Comparison of ENCODE assay signal across 17 cellular contexts in the genomic region with DNA sequence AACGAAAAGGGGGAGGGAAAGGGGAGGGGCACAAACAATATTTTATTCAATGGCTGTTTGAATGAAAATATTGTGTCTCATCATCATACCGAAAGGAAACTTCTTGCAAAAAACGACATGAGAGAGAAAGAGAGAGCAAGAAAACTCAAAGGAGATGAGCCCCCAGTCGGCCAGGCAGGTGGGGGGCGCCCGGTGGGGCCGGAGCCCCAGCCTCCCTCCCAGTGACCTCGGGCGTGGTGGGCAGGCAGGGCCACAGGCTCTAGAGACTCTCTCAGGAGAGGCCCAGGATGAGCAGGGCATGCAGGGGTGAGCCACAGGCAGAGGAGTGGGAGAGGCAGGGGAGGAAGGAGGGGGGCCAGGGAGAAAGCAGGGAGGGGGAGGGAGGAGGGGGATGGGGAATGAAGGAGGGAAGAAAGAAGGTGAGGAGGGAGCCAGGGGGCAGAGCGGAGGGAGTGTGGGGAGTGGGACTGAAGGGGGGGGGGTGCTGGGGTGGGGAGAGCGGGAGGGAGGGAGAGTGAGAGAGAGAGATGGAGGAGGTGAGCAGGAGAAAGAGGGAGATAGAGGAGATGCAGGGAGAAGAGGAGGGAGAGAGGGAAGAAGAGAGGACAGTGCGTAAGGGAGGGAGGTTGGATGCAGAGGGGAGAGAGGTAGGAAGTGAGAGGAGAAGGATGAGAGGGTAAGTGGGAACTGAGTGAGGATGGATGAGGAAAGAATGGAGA. TPM values are rescaled to one million over a fixed set of nuclear protein-coding genes. Genes with fewer than 3 reads are reported as not detected.
DNase-seq lines count a peak whose midpoint lies in the region; ATAC-seq, FAIRE-seq and TF ChIP-seq lines count a peak whose summit lies in the region.
"Had no signal": no experiment of that assay in that cellular context is flagged by ENCODE, and none has a peak within 500 bp of the region (broad histone marks: within the 10 kb centered on the region; RNA-seq: fewer than 3 reads in every experiment).

No MANE protein-coding gene starts in this region.

- no peak for TF ChIP-seq POLR2A in H54 (IDR thresholded peaks at IDR 0.05; ENCODE audit: low read depth, low read length)

- no peaks in the 10 kb centered on the region for H3K27me3 ChIP-seq in mesendoderm (ENCODE audit: insufficient read depth, low read length, poor library complexity)

- no peak overlapping the region for H2BK120ac ChIP-seq in mesendoderm (ENCODE audit: low read depth, low read length)

- no peaks in the 10 kb centered on the region for H3K79me1 ChIP-seq in mesendoderm (ENCODE audit: low read length)

- H3K18ac ChIP-seq in mesendoderm (ENCODE audit: low read length), result no peak overlapping the region

- H4K5ac ChIP-seq in mesendoderm (ENCODE audit: low read length), result no peak overlapping the region

- no peak overlapping the region for H2AK5ac ChIP-seq in mesendoderm (ENCODE audit: low read length)

- no peak overlapping the region for H3K4me3 ChIP-seq in mesendoderm (ENCODE audit: low read length)
- H3K4me3 ChIP-seq: K562, SK-N-MC had no signal

- peaks cover 3% of the 10 kb centered on the region for H3K4me1 ChIP-seq in mesendoderm (ENCODE audit: control insufficient read depth, low read depth, low read length)

- H3K27me3 Mint-ChIP-seq in stimulated activated naive CD8-positive, alpha-beta T cell treated with anti-CD3 and anti-CD28 coated beads, Interleukin-15, amount 100 ng/mL, for 72 hours, result no peaks in the 10 kb centered on the region
- H3K27me3 Mint-ChIP-seq in central memory CD8-positive, alpha-beta T cell, result no peaks in the 10 kb centered on the region

- no peak overlapping the region for H3K4me3 Mint-ChIP-seq in stimulated activated naive CD8-positive, alpha-beta T cell treated with anti-CD3 and anti-CD28 coated beads, Interleukin-15, amount 100 ng/mL, for 72 hours
- no peak overlapping the region for H3K4me3 Mint-ChIP-seq in central memory CD8-positive, alpha-beta T cell

- no CpG with 5 or more reads among the region's 12 CpGs for WGBS in mesendoderm (ENCODE audit: extremely low coverage, insufficient coverage, low lambda C conversion rate)

- H3K56ac ChIP-seq in mesendoderm (ENCODE audit: low read length), result peak overlapping the region; percentile 79

- H2BK5ac ChIP-seq in mesendoderm (ENCODE audit: low read length), result peak overlapping the region; percentile 40

- peaks cover 33% of the 10 kb centered on the region for H3K4me1 Mint-ChIP-seq in stimulated activated naive CD8-positive, alpha-beta T cell treated with anti-CD3 and anti-CD28 coated beads, Interleukin-15, amount 100 ng/mL, for 72 hours
- peaks cover 23% of the 10 kb centered on the region for H3K4me1 Mint-ChIP-seq in central memory CD8-positive, alpha-beta T cell

- H3K27ac ChIP-seq in mesendoderm (ENCODE audit: low read depth, low read length), result no peak overlapping the region
- H3K27ac ChIP-seq: SK-N-MC had no signal

- no peak for DNase-seq in stimulated activated naive CD8-positive, alpha-beta T cell treated with anti-CD3 and anti-CD28 coated beads, Interleukin-15, amount 100 ng/mL, for 72 hours
- DNase-seq in stimulated activated naive CD8-positive, alpha-beta T cell treated with anti-CD3 and anti-CD28 coated beads, Interleukin-15, Interleukin-2, amounts not matched to agents 100 U/mL and 50 U/mL, for 24 hours, result no peak
- DNase-seq in central memory CD8-positive, alpha-beta T cell (ENCODE audit: low spot score in 2 of 2), result no peak
- DNase-seq in mesendoderm (no peak), left lobe of liver (ENCODE audit: low spot score) (no peak), H54 (ENCODE audit: insufficient read length, low spot score) (no peak), NCI-H1105 treated with DMSO at 0.1 percent for 48 hours (lab: John Stamatoyannopoulos, UW) (no peak)
- DNase-seq: C1 segment of cervical spinal cord, DMS 273 treated with DMSO at 0.1 percent for 48 hours, NCI-H1048, NCI-H1694, NCI-H2107, NCI-H226 had no signal

- H3K23ac ChIP-seq in mesendoderm (ENCODE audit: low read length), result no peak overlapping the region

- no peak overlapping the region for H3K4ac ChIP-seq in mesendoderm (ENCODE audit: low read depth, low read length)

- H3K79me2 ChIP-seq in mesendoderm (ENCODE audit: control insufficient read depth, insufficient read depth, low read length), result no peaks in the 10 kb centered on the region

- no peaks in the 10 kb centered on the region for H3K9me3 Mint-ChIP-seq in stimulated activated naive CD8-positive, alpha-beta T cell treated with anti-CD3 and anti-CD28 coated beads, Interleukin-15, amount 100 ng/mL, for 72 hours
- H3K9me3 Mint-ChIP-seq in central memory CD8-positive, alpha-beta T cell, result no peaks in the 10 kb centered on the region

- no peaks in the 10 kb centered on the region for H3K36me3 ChIP-seq in mesendoderm (ENCODE audit: control insufficient read depth, insufficient read depth, low read length)

- no peak for FAIRE-seq in H54 (lab: Jason Lieb, UNC)
- FAIRE-seq: K562 had no signal

- no peak for ATAC-seq in stimulated activated naive CD8-positive, alpha-beta T cell treated with anti-CD3 and anti-CD28 coated beads, Interleukin-15, amount 100 ng/mL, for 72 hours
- no peak for ATAC-seq in stimulated activated naive CD8-positive, alpha-beta T cell treated with anti-CD3 and anti-CD28 coated beads, Interleukin-15, Interleukin-2, amounts not matched to agents 100 U/mL and 50 U/mL, for 24 hours
- ATAC-seq in central memory CD8-positive, alpha-beta T cell (replicated peaks; ENCODE audit: extremely low read depth, poor library complexity, severe bottlenecking), result no peak
- ATAC-seq in HG03280 (IDR thresholded peaks at IDR 0.05; ENCODE audit: unreplicated experiment), result no peak
- no peak for ATAC-seq in left lobe of liver
- ATAC-seq: HCT116 had no signal

- no peaks in the 10 kb centered on the region for H3K36me3 Mint-ChIP-seq in central memory CD8-positive, alpha-beta T cell (ENCODE audit: insufficient read depth)

- peak overlapping the region; percentile 32 to 58 for H3K27ac Mint-ChIP-seq in stimulated activated naive CD8-positive, alpha-beta T cell treated with anti-CD3 and anti-CD28 coated beads, Interleukin-15, amount 100 ng/mL, for 72 hours
- H3K27ac Mint-ChIP-seq in central memory CD8-positive, alpha-beta T cell (ENCODE audit: low read depth), result peak overlapping the region; percentile 41

- H3K9ac ChIP-seq in mesendoderm (ENCODE audit: low read length), result no peak overlapping the region

- H3K4me2 ChIP-seq in mesendoderm (ENCODE audit: low read length), result no peak overlapping the region

- no peak overlapping the region for H4K8ac ChIP-seq in mesendoderm (ENCODE audit: low read depth, low read length)

- H2BK15ac ChIP-seq in mesendoderm (replicated peaks; ENCODE audit: low read depth), result no peak overlapping the region

RNA-seq across cellular contexts. Expression of gene TMEM115, which starts 14.0 kb away (rescaled TPM):
- 24.8 TPM for polyA plus RNA-seq in mesendoderm (2013, experiment 1 of 2)
- 23.9 TPM for polyA plus RNA-seq in mesendoderm (2013, experiment 2 of 2)
- total RNA-seq in left lobe of liver, result 18.7 TPM

RNA-seq across cellular contexts. Expression of gene CYB561D2, which starts 22.6 kb away (rescaled TPM):
- polyA plus RNA-seq in mesendoderm (2013, experiment 1 of 2), result 7.8 TPM
- polyA plus RNA-seq in mesendoderm (2013, experiment 2 of 2), result 8.6 TPM
- 17.9 TPM for total RNA-seq in left lobe of liver

RNA-seq across cellular contexts. Expression of gene NPRL2, which starts 22.7 kb away (rescaled TPM):
- polyA plus RNA-seq in mesendoderm (2013, experiment 1 of 2), result 9.4 TPM
- polyA plus RNA-seq in mesendoderm (2013, experiment 2 of 2), result 9.6 TPM
- 15.6 TPM for total RNA-seq in left lobe of liver

RNA-seq across cellular contexts. Expression of gene ZMYND10, which starts 27.8 kb away (rescaled TPM):
- polyA plus RNA-seq in mesendoderm (2013, experiment 1 of 2), result 0.18 TPM
- 0.13 TPM for polyA plus RNA-seq in mesendoderm (2013, experiment 2 of 2)
- total RNA-seq in left lobe of liver, result 1.7 TPM

RNA-seq across cellular contexts. Expression of gene RASSF1, which starts 32.7 kb away (rescaled TPM):
- polyA plus RNA-seq in mesendoderm (2013, experiment 1 of 2), result 6.8 TPM
- polyA plus RNA-seq in mesendoderm (2013, experiment 2 of 2), result 7.2 TPM
- 6.4 TPM for total RNA-seq in left lobe of liver
